ENCODE assay signal across 8 cellular contexts in genomic region chr7:39566056-39566921, GRCh38. TPM values are rescaled to one million over a fixed set of nuclear protein-coding genes. Genes with fewer than 3 reads are reported as not detected.
A peak's percentile ranks its signal among the peaks of the same experiment; 100 is the strongest.
DNase-seq lines count a peak whose midpoint lies in the region; ATAC-seq and TF ChIP-seq lines count a peak whose summit lies in the region.

Gene YAE1 (plus strand): TSS chr7:39566404. CDS start chr7:39566419, 15 bp downstream.

- H3K36me3 ChIP-seq in adrenal gland (replicated peaks in 1 of 2) (no peaks in the 10 kb centered on the region), heart right ventricle (peaks cover 0 to 20% (median 6%) of the 10 kb centered on the region in 9 donors), upper lobe of left lung (peaks cover 0 to 4% (median 0%) of the 10 kb centered on the region in 4 donors)

- H3K4me3 ChIP-seq in adrenal gland, result peak within 1 kb of the TSS; percentile 5 to 77 (median 56)
- peak within 1 kb of the TSS; percentile 51 to 92 (median 71) for H3K4me3 ChIP-seq in heart right ventricle
- peak within 1 kb of the TSS; percentile 46 to 80 (median 70) for H3K4me3 ChIP-seq in upper lobe of left lung

- WGBS in adrenal gland, 4 donors, result 0% methylated on average over 31 to 62 of the region's 62 CpGs
- WGBS in heart right ventricle, 2 donors, result 0% methylated on average over 62 of the region's 62 CpGs
- 1% methylated on average over 38 to 58 of the region's 62 CpGs for WGBS in upper lobe of left lung, 2 donors

- peaks cover 10 to 19% of the 10 kb centered on the region in 2 donors for H3K4me1 ChIP-seq in adrenal gland (replicated peaks in 1 of 2)
- H3K4me1 ChIP-seq in heart right ventricle, result peaks cover 0 to 20% (median 13%) of the 10 kb centered on the region in 9 donors
- H3K4me1 ChIP-seq in upper lobe of left lung, result peaks cover 7 to 16% (median 13%) of the 10 kb centered on the region in 4 donors

- no peak for TF ChIP-seq EP300 in upper lobe of left lung (IDR thresholded peaks at IDR 0.05)

- H3K27me3 ChIP-seq in adrenal gland, result no peaks in the 10 kb centered on the region
- no peaks in the 10 kb centered on the region for H3K27me3 ChIP-seq in heart right ventricle
- no peaks in the 10 kb centered on the region for H3K27me3 ChIP-seq in upper lobe of left lung

- TF ChIP-seq CTCF in GM13976 (IDR thresholded peaks at IDR 0.05; ENCODE audit: borderline replicate concordance, control extremely low read depth, extremely low read depth, insufficient read depth, missing control alignments) (no peak), adrenal gland (IDR thresholded peaks at IDR 0.05) (no peak), heart right ventricle (IDR thresholded peaks at IDR 0.05) (no peak), upper lobe of left lung (IDR thresholded peaks at IDR 0.05) (no peak)

- no peaks in the 10 kb centered on the region for H3K9me3 ChIP-seq in adrenal gland (replicated peaks in 1 of 3)
- no peaks in the 10 kb centered on the region for H3K9me3 ChIP-seq in heart right ventricle
- no peaks in the 10 kb centered on the region for H3K9me3 ChIP-seq in upper lobe of left lung

- in situ Hi-C loops in GM13976 (cut with MboI; ENCODE audit: low sequenced_read_pairs, unreplicated experiment), result no loop called here

- TF ChIP-seq POLR2A in adrenal gland (IDR thresholded peaks at IDR 0.05) (peak; percentile 63 to 65), upper lobe of left lung (IDR thresholded peaks at IDR 0.05) (peak in 2 of 4 donors; percentile 30 to 82)

- peak within 1 kb of the TSS in 4 of 5 donors; percentile 28 to 86 (median 76) for H3K27ac ChIP-seq in adrenal gland
- peak within 1 kb of the TSS in 9 of 10 donors; percentile 36 to 86 (median 80) for H3K27ac ChIP-seq in heart right ventricle
- peak within 1 kb of the TSS; percentile 61 to 86 (median 77) for H3K27ac ChIP-seq in upper lobe of left lung

- ATAC-seq in HG02798 (IDR thresholded peaks at IDR 0.05; ENCODE audit: poor library complexity, unreplicated experiment), result peak; percentile 100
- ATAC-seq in heart right ventricle, result peak; percentile 97 to 99 (median 99)
- peak; percentile 95 to 100 for ATAC-seq in upper lobe of left lung (ENCODE audit: low FRiP score in 2 of 2)

- intact Hi-C loops in adrenal gland (cut with DNase I), result no loop called here
- intact Hi-C loops in heart right ventricle (cut with DNase I), result no loop called here
- intact Hi-C loops in posterior vena cava (cut with DNase I), result no loop called here

- DNase-seq in GM13976 (ENCODE audit: low spot score) (peak; percentile 95), NCI-H1417 treated with DMSO at 0.1 percent for 48 hours (lab: John Stamatoyannopoulos, UW) (peak; percentile 59), T-helper 1 cell (peak; percentile 33 to 84 (median 62)), adrenal gland (peak; percentile 79 to 90 (median 82)), heart right ventricle (peak; percentile 87 to 88), posterior vena cava (ENCODE audit: low spot score) (peak; percentile 95), upper lobe of left lung (peak; percentile 77 to 95)

RNA-seq across cellular contexts. Expression of gene YAE1, which starts in this region (rescaled TPM):
- total RNA-seq in adrenal gland, result 10 to 100 TPM; 11.1 to 26.7 (median 21.1) TPM
- polyA plus RNA-seq in adrenal gland, result 10 to 100 TPM; 43.1 to 77.2 (median 51.1) TPM
- total RNA-seq in heart right ventricle, result 10 to 100 TPM; 10.8 to 19.6 (median 15.0) TPM
- polyA plus RNA-seq in heart right ventricle, result 10 to 100 TPM; 20.2 to 34.3 TPM
- total RNA-seq in posterior vena cava, result 10 to 100 TPM; 16.0 to 18.0 TPM
- 10 to 100 TPM in 4 of 6 donors, 1 to 10 TPM in 1, under 1 TPM in 1; 1.00 to 21.0 (median 13.2) TPM for total RNA-seq in upper lobe of left lung

Comparison
In these comparisons a context has a peak if more than half of its experiments do, and no peak if none do; other contexts are left out.
1. Peak in every context shown above with its lines: DNase-seq, ATAC-seq, H3K4me3 ChIP-seq and H3K27ac ChIP-seq.